ENCODE assay signal across 27 cellular contexts in genomic region chr15:37865687-37866086, GRCh38.
"Had no signal": no experiment of that assay in that cellular context is flagged by ENCODE, and none has a peak within 500 bp of the region (broad histone marks: within the 10 kb centered on the region; RNA-seq: fewer than 3 reads in every experiment).

No MANE protein-coding gene starts in this region.

- H3K9me3 ChIP-seq: colonic mucosa, esophagus muscularis mucosa, esophagus squamous epithelium, gastrocnemius medialis, gastroesophageal sphincter, heart left ventricle, heart right ventricle had no signal

- H3K27ac ChIP-seq: colonic mucosa, coronary artery, dorsolateral prefrontal cortex, epithelial cell of prostate, esophagus muscularis mucosa, esophagus squamous epithelium, foreskin keratinocyte, gastrocnemius medialis, gastroesophageal sphincter, heart left ventricle, heart right ventricle had no signal

- FAIRE-seq: colon, endometrium, endothelial cell of umbilical vein, frontal cortex had no signal

- ATAC-seq: effector memory CD8-positive, alpha-beta T cell; esophagus mucosa; foreskin keratinocyte; gastrocnemius medialis; gastroesophageal sphincter; heart left ventricle; heart right ventricle had no signal

- H3K36me3 ChIP-seq: colonic mucosa, esophagus muscularis mucosa, esophagus squamous epithelium, gastrocnemius medialis, gastroesophageal sphincter, heart left ventricle, heart right ventricle had no signal

- DNase-seq: colonic mucosa; cortex of kidney; dermis blood vessel endothelial cell; dorsolateral prefrontal cortex; effector CD4-positive, alpha-beta T cell; effector CD8-positive, alpha-beta T cell; effector memory CD4-positive, alpha-beta T cell; effector memory CD8-positive, alpha-beta T cell; endodermal cell; erythroblast; esophagus squamous epithelium; foreskin fibroblast; foreskin keratinocyte; gastrocnemius medialis; glutamatergic neuron; head of caudate nucleus; heart left ventricle; heart right ventricle had no signal

- H3K27me3 ChIP-seq: colonic mucosa, esophagus muscularis mucosa, esophagus squamous epithelium, gastrocnemius medialis, gastroesophageal sphincter, heart left ventricle had no signal

- H3K4me3 ChIP-seq: colonic mucosa, coronary artery, dorsolateral prefrontal cortex, esophagus muscularis mucosa, esophagus squamous epithelium, gastrocnemius medialis, gastroesophageal sphincter, heart left ventricle, heart right ventricle had no signal

- H3K4me1 ChIP-seq: colonic mucosa, esophagus muscularis mucosa, esophagus squamous epithelium, foreskin keratinocyte, gastrocnemius medialis, gastroesophageal sphincter, heart left ventricle, heart right ventricle had no signal
